Comparison of ENCODE assay signal across 32 cellular contexts in the genomic region with DNA sequence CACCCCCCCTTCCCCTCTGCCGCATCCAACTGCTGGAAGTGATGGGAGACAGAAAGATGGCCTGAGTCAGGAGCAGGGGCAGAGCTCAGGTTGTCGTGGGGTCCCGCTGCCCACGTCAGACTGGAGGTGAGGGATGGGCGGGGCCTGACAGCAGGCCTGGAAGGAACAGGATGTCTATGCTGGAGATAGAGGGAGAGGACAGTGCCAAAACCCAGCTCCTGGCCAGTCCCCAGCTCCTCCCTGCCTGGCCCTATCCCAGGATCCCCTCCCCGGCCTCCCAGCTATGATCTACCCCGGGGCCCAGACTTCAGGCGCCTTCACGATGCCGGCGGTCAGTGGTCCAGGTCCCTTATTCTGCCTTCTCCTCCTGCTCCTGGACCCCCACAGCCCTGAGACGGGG. TPM values are rescaled to one million over a fixed set of nuclear protein-coding genes. Genes with fewer than 3 reads are reported as not detected.
DNase-seq lines count a peak whose midpoint lies in the region; ATAC-seq, FAIRE-seq and TF ChIP-seq lines count a peak whose summit lies in the region.
"Had no signal": no experiment of that assay in that cellular context is flagged by ENCODE, and none has a peak within 500 bp of the region (broad histone marks: within the 10 kb centered on the region; RNA-seq: fewer than 3 reads in every experiment).

A gene (plus strand): TSS at position 303 of the 400 bp plus-strand sequence. CDS start 20 bp downstream, at position 323.

- TF ChIP-seq POLR2A in GM12892 (IDR thresholded peaks at IDR 0.05; ENCODE audit: low read depth, low read length) = no peak

- intact Hi-C loops in Right ventricle myocardium inferior (cut with DNase I) = no loop called here
- intact Hi-C loops in cardiac septum (cut with DNase I) = no loop called here
- intact Hi-C loops in activated T-helper 1 cell treated with anti-CD3 and anti-CD28 coated beads, Interleukin-12 subunit alpha, Interleukin-12 subunit beta, Interleukin-2, Interleukin-4 antibody, amounts not matched to agents 30 ng/mL and 10 ng/mL and 1 ng/mL, durations not matched to agents 14 hours and 24 hours and 36 hours (cut with micrococcal nuclease) = no loop called here
- intact Hi-C loops in left ventricle myocardium superior (cut with micrococcal nuclease) = no loop called here

- H3K4me3 Mint-ChIP-seq in activated T-helper 1 cell treated with anti-CD3 and anti-CD28 coated beads, Interleukin-12 subunit alpha, Interleukin-12 subunit beta, Interleukin-2, Interleukin-4 antibody, amounts not matched to agents 30 ng/mL and 10 ng/mL and 1 ng/mL, durations not matched to agents 14 hours and 24 hours and 36 hours = no peak within 1 kb of the TSS
- no peak within 1 kb of the TSS for H3K4me3 Mint-ChIP-seq in stimulated activated naive B cell treated with anti-CD40 and anti-IgM and Interleukin-4, amounts not matched to agents 10 μg/mL and 1 μg/mL and 100 μg/mL, for 72 hours
- H3K4me3 Mint-ChIP-seq: activated B cell treated with CpG ODN at 0.5 μM for 24 hours; activated T-helper 17 cell treated with anti-CD3 and anti-CD28 coated beads, Interleukin-2, amount 50 U/mL, for 72 hours; CD8-positive, alpha-beta memory T cell; effector memory CD8-positive, alpha-beta T cell had no signal

- no peaks in the 10 kb centered on the region for H3K9me3 Mint-ChIP-seq in activated T-helper 1 cell treated with anti-CD3 and anti-CD28 coated beads, Interleukin-12 subunit alpha, Interleukin-12 subunit beta, Interleukin-2, Interleukin-4 antibody, amounts not matched to agents 30 ng/mL and 10 ng/mL and 1 ng/mL, durations not matched to agents 14 hours and 24 hours and 36 hours
- H3K9me3 Mint-ChIP-seq in stimulated activated naive B cell treated with anti-CD40 and anti-IgM and Interleukin-4, amounts not matched to agents 10 μg/mL and 1 μg/mL and 100 μg/mL, for 72 hours = no peaks in the 10 kb centered on the region
- H3K9me3 Mint-ChIP-seq: activated B cell treated with CpG ODN at 0.5 μM for 24 hours; activated T-helper 17 cell treated with anti-CD3 and anti-CD28 coated beads, Interleukin-2, amount 50 U/mL, for 72 hours; CD8-positive, alpha-beta memory T cell; effector memory CD8-positive, alpha-beta T cell; naive B cell had no signal

- peak within 1 kb of the TSS; percentile 49 for H3K27ac Mint-ChIP-seq in activated T-helper 1 cell treated with anti-CD3 and anti-CD28 coated beads, Interleukin-12 subunit alpha, Interleukin-12 subunit beta, Interleukin-2, Interleukin-4 antibody, amounts not matched to agents 30 ng/mL and 10 ng/mL and 1 ng/mL, durations not matched to agents 14 hours and 24 hours and 36 hours
- peak within 1 kb of the TSS; percentile 67 for H3K27ac Mint-ChIP-seq in stimulated activated naive B cell treated with anti-CD40 and anti-IgM and Interleukin-4, amounts not matched to agents 10 μg/mL and 1 μg/mL and 100 μg/mL, for 72 hours
- H3K27ac Mint-ChIP-seq: activated B cell treated with CpG ODN at 0.5 μM for 24 hours; activated T-helper 17 cell treated with anti-CD3 and anti-CD28 coated beads, Interleukin-2, amount 50 U/mL, for 72 hours; effector memory CD8-positive, alpha-beta T cell had no signal

- peaks cover 20% of the 10 kb centered on the region for H3K4me1 Mint-ChIP-seq in activated T-helper 1 cell treated with anti-CD3 and anti-CD28 coated beads, Interleukin-12 subunit alpha, Interleukin-12 subunit beta, Interleukin-2, Interleukin-4 antibody, amounts not matched to agents 30 ng/mL and 10 ng/mL and 1 ng/mL, durations not matched to agents 14 hours and 24 hours and 36 hours (ENCODE audit: low read depth)
- H3K4me1 Mint-ChIP-seq in stimulated activated naive B cell treated with anti-CD40 and anti-IgM and Interleukin-4, amounts not matched to agents 10 μg/mL and 1 μg/mL and 100 μg/mL, for 72 hours = peaks cover 22 to 24% of the 10 kb centered on the region in 2 donors

- DNase-seq in Right ventricle myocardium inferior (ENCODE audit: missing footprints) (no peak), cardiac septum (ENCODE audit: low spot score) (no peak), left ventricle myocardium superior (peak; percentile 67), GM12892 (ENCODE audit: insufficient read length) (no peak), NCI-H510A treated with DMSO at 0.1 percent for 48 hours (lab: John Stamatoyannopoulos, UW) (no peak)
- DNase-seq in activated T-helper 1 cell treated with anti-CD3 and anti-CD28 coated beads, Interleukin-12 subunit alpha, Interleukin-12 subunit beta, Interleukin-2, Interleukin-4 antibody, amounts not matched to agents 30 ng/mL and 10 ng/mL and 1 ng/mL, durations not matched to agents 14 hours and 24 hours and 36 hours (ENCODE audit: low spot score) = no peak
- DNase-seq in stimulated activated naive B cell treated with anti-CD40 and anti-IgM and Interleukin-4, amounts not matched to agents 10 μg/mL and 1 μg/mL and 100 μg/mL, for 72 hours = no peak
- DNase-seq: activated B cell treated with CpG ODN at 0.5 μM for 24 hours; activated CD4-positive, alpha-beta T cell treated with anti-CD3 and anti-CD28 coated beads, Interleukin-2, amount 50 U/mL, for 1 hour; BE2C; CD8-positive, alpha-beta memory T cell; effector memory CD8-positive, alpha-beta T cell; EL; midbrain; MV-4-11; naive B cell; NCI-H1436 treated with DMSO at 0.1 percent for 48 hours; NCI-H2081 treated with DMSO at 0.1 percent for 48 hours; NCI-H226; nucleus accumbens; Peyer's patch; psoas muscle; SJCRH30; stimulated activated CD4-positive, alpha-beta T cell treated with anti-CD3 and anti-CD28 coated beads, Interleukin-4, amount 100 ng/mL, for 4 hours; upper lobe of left lung had no signal

- no peaks in the 10 kb centered on the region for H3K36me3 Mint-ChIP-seq in activated T-helper 1 cell treated with anti-CD3 and anti-CD28 coated beads, Interleukin-12 subunit alpha, Interleukin-12 subunit beta, Interleukin-2, Interleukin-4 antibody, amounts not matched to agents 30 ng/mL and 10 ng/mL and 1 ng/mL, durations not matched to agents 14 hours and 24 hours and 36 hours (ENCODE audit: low read depth)
- peaks cover 0 to 4% of the 10 kb centered on the region in 2 donors for H3K36me3 Mint-ChIP-seq in stimulated activated naive B cell treated with anti-CD40 and anti-IgM and Interleukin-4, amounts not matched to agents 10 μg/mL and 1 μg/mL and 100 μg/mL, for 72 hours
- H3K36me3 Mint-ChIP-seq: CD8-positive, alpha-beta memory T cell; naive B cell had no signal

- H3K27me3 Mint-ChIP-seq in activated T-helper 1 cell treated with anti-CD3 and anti-CD28 coated beads, Interleukin-12 subunit alpha, Interleukin-12 subunit beta, Interleukin-2, Interleukin-4 antibody, amounts not matched to agents 30 ng/mL and 10 ng/mL and 1 ng/mL, durations not matched to agents 14 hours and 24 hours and 36 hours (ENCODE audit: insufficient read depth) = peaks cover 3% of the 10 kb centered on the region
- peaks cover 7 to 9% of the 10 kb centered on the region in 2 donors for H3K27me3 Mint-ChIP-seq in stimulated activated naive B cell treated with anti-CD40 and anti-IgM and Interleukin-4, amounts not matched to agents 10 μg/mL and 1 μg/mL and 100 μg/mL, for 72 hours
- H3K27me3 Mint-ChIP-seq: activated B cell treated with CpG ODN at 0.5 μM for 24 hours; activated T-helper 17 cell treated with anti-CD3 and anti-CD28 coated beads, Interleukin-2, amount 50 U/mL, for 72 hours; CD8-positive, alpha-beta memory T cell had no signal

- FAIRE-seq in GM12892 (lab: Jason Lieb, UNC) = no peak
- FAIRE-seq: GM12891, keratinocyte had no signal

- peak; percentile 53 for ATAC-seq in Right ventricle myocardium inferior
- ATAC-seq in left ventricle myocardium superior = peak; percentile 42
- no peak for ATAC-seq in stimulated activated naive B cell treated with anti-CD40 and anti-IgM and Interleukin-4, amounts not matched to agents 10 μg/mL and 1 μg/mL and 100 μg/mL, for 72 hours (replicated peaks)
- no peak for ATAC-seq in HG02884 (IDR thresholded peaks at IDR 0.05; ENCODE audit: unreplicated experiment)
- ATAC-seq: activated T-helper 17 cell treated with anti-CD3 and anti-CD28 coated beads, Interleukin-2, amount 50 U/mL, for 72 hours; effector memory CD8-positive, alpha-beta T cell; HCT116; psoas muscle had no signal

RNA-seq across cellular contexts. Expression of the gene that starts here (rescaled TPM):
- total RNA-seq in Right ventricle myocardium inferior (21.9 TPM), cardiac septum (7.9 TPM), left ventricle myocardium superior (23.5 TPM)
- 0.75 and 0.93 TPM in 2 replicates for total RNA-seq in activated T-helper 1 cell treated with anti-CD3 and anti-CD28 coated beads, Interleukin-12 subunit alpha, Interleukin-12 subunit beta, Interleukin-2, Interleukin-4 antibody, amounts not matched to agents 30 ng/mL and 10 ng/mL and 1 ng/mL, durations not matched to agents 14 hours and 24 hours and 36 hours
- polyA plus RNA-seq in GM12892 (2012; ENCODE audit: missing spikeins) = 0.45 TPM
- total RNA-seq: ascending aorta, epithelial cell of proximal tubule, Peyer's patch, SJCRH30 had no signal
- polyA plus RNA-seq: CD8-positive, alpha-beta memory T cell; keratinocyte; psoas muscle had no signal

Comparison
In these comparisons a context has a peak if more than half of its experiments do, and no peak if none do; other contexts are left out.
1. ATAC-seq: peak in Right ventricle myocardium inferior (single experiment) and left ventricle myocardium superior (single experiment); none in stimulated activated naive B cell treated with anti-CD40 and anti-IgM and Interleukin-4, amounts not matched to agents 10 μg/mL and 1 μg/mL and 100 μg/mL, for 72 hours (0 of 2) and HG02884 (single experiment).